Comparison of ENCODE assay signal across 18 cellular contexts in the genomic region with DNA sequence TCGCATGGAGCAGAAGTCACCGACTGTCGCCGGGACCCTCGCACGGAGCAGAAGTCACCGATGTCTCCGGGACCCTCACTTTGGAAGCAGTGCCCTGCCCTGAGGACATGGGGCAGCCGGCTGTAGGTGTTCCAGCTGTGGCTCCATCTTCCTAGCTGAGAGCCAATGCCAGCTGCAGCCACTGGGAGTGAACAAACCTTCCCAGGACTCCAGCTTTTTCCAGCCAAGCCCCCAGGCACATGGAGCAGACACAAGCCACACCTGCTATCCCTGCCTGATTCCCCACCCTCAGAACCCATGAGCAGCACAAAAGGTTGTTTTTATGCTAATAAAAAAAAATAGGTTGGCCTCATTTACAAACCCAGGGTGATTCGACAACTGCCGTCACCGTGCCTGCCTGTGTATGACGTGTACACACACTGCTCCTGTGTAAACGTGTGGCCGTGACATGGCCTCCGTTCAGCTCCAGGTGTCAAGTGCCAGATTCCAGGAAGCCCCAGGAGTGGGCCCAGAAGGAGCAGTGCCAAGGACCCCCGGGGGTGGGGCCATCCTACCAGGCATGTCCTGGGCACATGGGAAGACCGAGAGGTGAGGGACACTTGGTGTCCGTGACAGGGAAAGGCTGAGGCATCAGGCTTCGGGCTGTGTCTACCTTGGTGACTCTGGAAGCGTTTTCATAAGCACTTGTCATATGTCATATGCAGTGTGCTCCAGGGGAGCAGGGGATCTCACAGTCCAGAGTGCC.
DNase-seq lines count a peak whose midpoint lies in the region; ATAC-seq and TF ChIP-seq lines count a peak whose summit lies in the region.
"Had no signal": no experiment of that assay in that cellular context is flagged by ENCODE, and none has a peak within 500 bp of the region (broad histone marks: within the 10 kb centered on the region; RNA-seq: fewer than 3 reads in every experiment).

No MANE protein-coding gene starts in this region.

- no peaks in the 10 kb centered on the region for H3K36me3 ChIP-seq in stomach
- H3K36me3 ChIP-seq in A673 (ENCODE audit: insufficient read depth, low read length, poor library complexity, severe bottlenecking), result no peaks in the 10 kb centered on the region
- H3K36me3 ChIP-seq: lower lobe of right lung had no signal

- no peak overlapping the region for H3K27ac ChIP-seq in stomach
- H3K27ac ChIP-seq in A673 (ENCODE audit: low read depth, low read length, poor library complexity, severe bottlenecking), result no peak overlapping the region
- H3K27ac ChIP-seq: esophagus squamous epithelium, GM23248, lower lobe of right lung, parathyroid adenoma had no signal

- no peaks in the 10 kb centered on the region for H3K9me3 ChIP-seq in stomach
- H3K9me3 ChIP-seq in A673 (ENCODE audit: low read depth, low read length, poor library complexity, severe bottlenecking), result no peaks in the 10 kb centered on the region
- H3K9me3 ChIP-seq: esophagus squamous epithelium, lower lobe of right lung had no signal

- CTCF ChIA-PET in A673 (lab: Charles Lee), result interaction anchor here (0.6 kb wide), 1 partner anchor 26 kb away, joined by 9 read pairs; no protein-coding TSS in a partner anchor

- intact Hi-C loops in stomach (cut with DNase I; ENCODE audit: low total_unique reads) (no loop called here), A673 (cut with micrococcal nuclease; ENCODE audit: unreplicated experiment) (no loop called here)

- WGBS in stomach, 5 donors, result 63 to 85% (median 80%) methylated on average over 19 to 21 of the region's 21 CpGs

- H3K4me1 ChIP-seq in stomach, result peaks cover 0 to 6% (median 0%) of the 10 kb centered on the region in 4 donors
- peaks cover 32% of the 10 kb centered on the region for H3K4me1 ChIP-seq in A673 (ENCODE audit: insufficient read depth, low read length, poor library complexity, severe bottlenecking)
- H3K4me1 ChIP-seq: lower lobe of right lung had no signal

- POLR2A ChIA-PET in A673 (lab: Charles Lee; ENCODE audit: low non-redundant PET), result no interaction called here

- no peaks in the 10 kb centered on the region for H3K27me3 ChIP-seq in stomach
- H3K27me3 ChIP-seq in A673 (replicated peaks; ENCODE audit: insufficient read depth, low read depth, low read length, poor library complexity), result no peaks in the 10 kb centered on the region
- H3K27me3 ChIP-seq: esophagus squamous epithelium had no signal

- no peak for TF ChIP-seq POLR2A in stomach (IDR thresholded peaks at IDR 0.05)

- ATAC-seq in esophagus mucosa, result peak; percentile 40
- no peak for ATAC-seq in HG02678 (IDR thresholded peaks at IDR 0.05; ENCODE audit: unreplicated experiment)
- ATAC-seq: activated CD8-positive, alpha-beta T cell treated with anti-CD3 and anti-CD28 coated beads for 36 hours; lower lobe of right lung had no signal

- H3K4me3 ChIP-seq in stomach (no peak overlapping the region), A673 (ENCODE audit: low read depth, low read length, poor library complexity, severe bottlenecking) (no peak overlapping the region)
- H3K4me3 ChIP-seq: esophagus squamous epithelium, GM23248, lower lobe of right lung had no signal

- TF ChIP-seq EP300 in stomach (IDR thresholded peaks at IDR 0.05), result no peak

- peak; percentile 18 for DNase-seq in activated CD8-positive, alpha-beta memory T cell treated with anti-CD3 and anti-CD28 coated beads, Interleukin-2, amount 50 U/mL, for 48 hours
- no peak for DNase-seq in activated CD8-positive, alpha-beta memory T cell treated with anti-CD3 and anti-CD28 coated beads, Interleukin-2, amount 50 U/mL, for 4 hours
- DNase-seq in NCI-H526 (lab: John Stamatoyannopoulos, UW) (peak; percentile 74 to 88), stomach (peak; percentile 21), NCI-H1105 treated with DMSO at 0.1 percent for 48 hours (lab: John Stamatoyannopoulos, UW) (no peak), A673 (ENCODE audit: low spot score) (no peak)
- DNase-seq: activated CD8-positive, alpha-beta T cell treated with anti-CD3 and anti-CD28 coated beads for 36 hours; AML-193; esophagus squamous epithelium; GM23248; KBM-7; lower lobe of right lung; NCI-H1105; NCI-H82; stimulated activated CD4-positive, alpha-beta T cell treated with anti-CD3 and anti-CD28 coated beads, Interleukin-4, amount 100 ng/mL, for 1 hour had no signal

- no TSS peak for BruUV-seq in A673 (replicated peaks; lab: Mats Ljungman, UMichigan)

- TF ChIP-seq CTCF in stomach (IDR thresholded peaks at IDR 0.05), result no peak
- TF ChIP-seq CTCF in A673 (conservative IDR thresholded peaks at IDR 0.05; ENCODE audit: low read depth, low read length), result no peak

Comparison
In these comparisons a context has a peak if more than half of its experiments do, and no peak if none do; other contexts are left out.
1. DNase-seq: peak in activated CD8-positive, alpha-beta memory T cell treated with anti-CD3 and anti-CD28 coated beads, Interleukin-2, amount 50 U/mL, for 48 hours (single experiment), NCI-H526 (2 of 2) and stomach (single experiment); none in activated CD8-positive, alpha-beta memory T cell treated with anti-CD3 and anti-CD28 coated beads, Interleukin-2, amount 50 U/mL, for 4 hours (single experiment), NCI-H1105 treated with DMSO at 0.1 percent for 48 hours (single experiment) and A673 (single experiment).